1 cellular context compared by ENCODE assay signal in genomic region chr10:70846795-70847194, GRCh38.
TF ChIP-seq lines count a peak whose summit lies in the region.

No MANE protein-coding gene starts in this region.

TF ChIP-seq in K562, 482 proteins besides CTCF, POLR2A, EP300 and RAD21:
- TF ChIP-seq HDAC6 (IDR thresholded peaks at IDR 0.05; ENCODE audit: low read depth, low read length) (no peak), ZBTB12 (CRISPR knock-in tag; IDR thresholded peaks at IDR 0.05) (no peak), HIVEP1 (CRISPR knock-in tag; IDR thresholded peaks at IDR 0.05) (no peak), ZNF436 (CRISPR knock-in tag; IDR thresholded peaks at IDR 0.05) (no peak), SP1 (CRISPR knock-in tag; IDR thresholded peaks at IDR 0.05) (no peak), ZNF79 (CRISPR knock-in tag; IDR thresholded peaks at IDR 0.05; ENCODE audit: low read depth) (peak; percentile 89), FOXA3 (CRISPR knock-in tag; conservative IDR thresholded peaks at IDR 0.05 in 1 of 2, IDR thresholded peaks at IDR 0.05 in 1 of 2) (no peak), NR2C2 (CRISPR knock-in tag; IDR thresholded peaks at IDR 0.05) (no peak), NR2C2 (tag; IDR thresholded peaks at IDR 0.05) (peak; percentile 42; the same call in 1 of the 2 replicates), ZNF518B (CRISPR knock-in tag; IDR thresholded peaks at IDR 0.05) (no peak), SIN3A (IDR thresholded peaks at IDR 0.05; ENCODE audit: borderline replicate concordance in 2 of 2, control insufficient read depth in 1 of 2, low read depth in 2 of 2, low read length in 2 of 2) (no peak), CBX2 (IDR thresholded peaks at IDR 0.05; ENCODE audit: insufficient read depth, low read length, poor library complexity, severe bottlenecking) (no peak), KAT8 (IDR thresholded peaks at IDR 0.05; ENCODE audit: low read depth) (0 out of 2 replicates have a peak, but pooled peaks have one; percentile 28), MAFK (IDR thresholded peaks at IDR 0.05; ENCODE audit: low read length) (no peak), SRF (CRISPR knock-in tag; IDR thresholded peaks at IDR 0.05) (no peak), TEAD4 (IDR thresholded peaks at IDR 0.05; ENCODE audit: low read length) (peak; percentile 53; the same call in 1 of the 2 replicates), TEAD4 (CRISPR knock-in tag; IDR thresholded peaks at IDR 0.05; ENCODE audit: borderline replicate concordance) (no peak), RBM17 (IDR thresholded peaks at IDR 0.05; ENCODE audit: borderline replicate concordance, low read depth, low read length) (no peak), EGR1 (conservative IDR thresholded peaks at IDR 0.05) (no peak), ZNF174 (CRISPR knock-in tag; IDR thresholded peaks at IDR 0.05) (no peak), EP400 (IDR thresholded peaks at IDR 0.05) (no peak), GATA2 (CRISPR knock-in tag; IDR thresholded peaks at IDR 0.05) (0 out of 2 replicates have a peak, but pooled peaks have one; percentile 14), ZC3H8 (IDR thresholded peaks at IDR 0.05) (no peak), YY1 (IDR thresholded peaks at IDR 0.05; ENCODE audit: borderline replicate concordance in 1 of 3, control insufficient read depth in 1 of 3, extremely low read depth in 1 of 3, insufficient read depth in 3 of 3, insufficient read length in 1 of 3, insufficient replicate concordance in 2 of 3, low read depth in 1 of 3, low read length in 2 of 3) (peak in 1 of 3 experiments; percentile 39), ZNF318 (IDR thresholded peaks at IDR 0.05; ENCODE audit: borderline replicate concordance in 1 of 2, low read depth in 1 of 2) (no peak), GABPA (tag; conservative IDR thresholded peaks at IDR 0.05; ENCODE audit: low read depth) (0 out of 2 replicates have a peak, but pooled peaks have one; percentile 30), ATF6 (CRISPR knock-in tag; IDR thresholded peaks at IDR 0.05) (no peak)
